Comparison of ENCODE assay signal across 1 cellular context in genomic region chr4:6391186-6391851, GRCh38.
TF ChIP-seq lines count a peak whose summit lies in the region.

No MANE protein-coding gene starts in this region.

TF ChIP-seq in HCT116, 20 proteins besides CTCF, POLR2A, EP300 and RAD21:
- TF ChIP-seq, protein P1, sequence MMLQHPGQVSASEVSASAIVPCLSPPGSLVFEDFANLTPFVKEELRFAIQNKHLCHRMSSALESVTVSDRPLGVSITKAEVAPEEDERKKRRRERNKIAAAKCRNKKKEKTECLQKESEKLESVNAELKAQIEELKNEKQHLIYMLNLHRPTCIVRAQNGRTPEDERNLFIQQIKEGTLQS (IDR thresholded peaks at IDR 0.05) = no peak
- TF ChIP-seq CEBPB (IDR thresholded peaks at IDR 0.05; ENCODE audit: low read depth) (no peak), YY1 (IDR thresholded peaks at IDR 0.05; ENCODE audit: extremely low read depth, insufficient replicate concordance, low read depth, low read length) (no peak), ZNF274 (IDR thresholded peaks at IDR 0.05; ENCODE audit: low read depth, low read length) (no peak), ZFX (IDR thresholded peaks at IDR 0.05) (no peak), EZH2phosphoT487 (IDR thresholded peaks at IDR 0.05; ENCODE audit: borderline replicate concordance) (no peak), CBX3 (IDR thresholded peaks at IDR 0.05; ENCODE audit: low read depth) (no peak)
- TF ChIP-seq, protein P2, sequence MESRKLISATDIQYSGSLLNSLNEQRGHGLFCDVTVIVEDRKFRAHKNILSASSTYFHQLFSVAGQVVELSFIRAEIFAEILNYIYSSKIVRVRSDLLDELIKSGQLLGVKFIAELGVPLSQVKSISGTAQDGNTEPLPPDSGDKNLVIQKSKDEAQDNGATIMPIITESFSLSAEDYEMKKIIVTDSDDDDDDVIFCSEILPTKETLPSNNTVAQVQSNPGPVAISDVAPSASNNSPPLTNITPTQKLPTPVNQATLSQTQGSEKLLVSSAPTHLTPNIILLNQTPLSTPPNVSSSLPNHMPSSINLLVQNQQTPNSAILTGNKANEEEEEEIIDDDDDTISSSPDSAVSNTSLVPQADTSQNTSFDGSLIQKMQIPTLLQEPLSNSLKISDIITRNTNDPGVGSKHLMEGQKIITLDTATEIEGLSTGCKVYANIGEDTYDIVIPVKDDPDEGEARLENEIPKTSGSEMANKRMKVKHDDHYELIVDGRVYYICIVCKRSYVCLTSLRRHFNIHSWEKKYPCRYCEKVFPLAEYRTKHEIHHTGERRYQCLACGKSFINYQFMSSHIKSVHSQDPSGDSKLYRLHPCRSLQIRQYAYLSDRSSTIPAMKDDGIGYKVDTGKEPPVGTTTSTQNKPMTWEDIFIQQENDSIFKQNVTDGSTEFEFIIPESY (IDR thresholded peaks at IDR 0.05; ENCODE audit: extremely low read depth, insufficient replicate concordance, low read length) = no peak
- TF ChIP-seq, protein P3, sequence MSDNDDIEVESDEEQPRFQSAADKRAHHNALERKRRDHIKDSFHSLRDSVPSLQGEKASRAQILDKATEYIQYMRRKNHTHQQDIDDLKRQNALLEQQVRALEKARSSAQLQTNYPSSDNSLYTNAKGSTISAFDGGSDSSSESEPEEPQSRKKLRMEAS (IDR thresholded peaks at IDR 0.05) = peak; percentile 39; the same call in 1 of the 2 replicates
